2 cellular contexts compared by ENCODE assay signal in genomic region chr10:77349226-77349625, GRCh38.
A peak's percentile ranks its signal among the peaks of the same experiment; 100 is the strongest.
TF ChIP-seq lines count a peak whose summit lies in the region.

No MANE protein-coding gene starts in this region.

TF ChIP-seq in K562, 482 proteins besides CTCF, POLR2A, EP300 and RAD21:
- TF ChIP-seq CBFA2T3 (IDR thresholded peaks at IDR 0.05) (peak; percentile 23; the same call in 1 of the 2 replicates), NBN (IDR thresholded peaks at IDR 0.05; ENCODE audit: low read depth) (no peak), TCF7 (IDR thresholded peaks at IDR 0.05; ENCODE audit: borderline replicate concordance) (no peak), POU5F1 (IDR thresholded peaks at IDR 0.05; ENCODE audit: borderline replicate concordance, low read depth, low read length, partially characterized antibody) (no peak), NCOA4 (IDR thresholded peaks at IDR 0.05; ENCODE audit: partially characterized antibody) (no peak), ZNF311 (CRISPR knock-in tag; IDR thresholded peaks at IDR 0.05) (no peak), KHSRP (IDR thresholded peaks at IDR 0.05) (no peak)

TF ChIP-seq in HepG2, 621 proteins besides CTCF, POLR2A, EP300 and RAD21:
- TF ChIP-seq ZNF34 (CRISPR knock-in tag; IDR thresholded peaks at IDR 0.05; ENCODE audit: borderline replicate concordance) (no peak), ZNF720 (CRISPR knock-in tag; IDR thresholded peaks at IDR 0.05) (no peak), ZNF3 (CRISPR knock-in tag; IDR thresholded peaks at IDR 0.05) (no peak), ZNF383 (CRISPR knock-in tag; IDR thresholded peaks at IDR 0.05; ENCODE audit: borderline replicate concordance) (no peak), JUN (CRISPR knock-in tag; IDR thresholded peaks at IDR 0.05) (no peak), ZNF512B (CRISPR knock-in tag; IDR thresholded peaks at IDR 0.05; ENCODE audit: borderline replicate concordance) (no peak), PHF21A (CRISPR knock-in tag; IDR thresholded peaks at IDR 0.05) (no peak), SYNCRIP (IDR thresholded peaks at IDR 0.05; ENCODE audit: insufficient read depth, low read depth, low read length) (no peak), LRRFIP1 (CRISPR knock-in tag; conservative IDR thresholded peaks at IDR 0.05) (no peak), FOXO1 (CRISPR knock-in tag; IDR thresholded peaks at IDR 0.05) (no peak)
- TF ChIP-seq, protein P1, sequence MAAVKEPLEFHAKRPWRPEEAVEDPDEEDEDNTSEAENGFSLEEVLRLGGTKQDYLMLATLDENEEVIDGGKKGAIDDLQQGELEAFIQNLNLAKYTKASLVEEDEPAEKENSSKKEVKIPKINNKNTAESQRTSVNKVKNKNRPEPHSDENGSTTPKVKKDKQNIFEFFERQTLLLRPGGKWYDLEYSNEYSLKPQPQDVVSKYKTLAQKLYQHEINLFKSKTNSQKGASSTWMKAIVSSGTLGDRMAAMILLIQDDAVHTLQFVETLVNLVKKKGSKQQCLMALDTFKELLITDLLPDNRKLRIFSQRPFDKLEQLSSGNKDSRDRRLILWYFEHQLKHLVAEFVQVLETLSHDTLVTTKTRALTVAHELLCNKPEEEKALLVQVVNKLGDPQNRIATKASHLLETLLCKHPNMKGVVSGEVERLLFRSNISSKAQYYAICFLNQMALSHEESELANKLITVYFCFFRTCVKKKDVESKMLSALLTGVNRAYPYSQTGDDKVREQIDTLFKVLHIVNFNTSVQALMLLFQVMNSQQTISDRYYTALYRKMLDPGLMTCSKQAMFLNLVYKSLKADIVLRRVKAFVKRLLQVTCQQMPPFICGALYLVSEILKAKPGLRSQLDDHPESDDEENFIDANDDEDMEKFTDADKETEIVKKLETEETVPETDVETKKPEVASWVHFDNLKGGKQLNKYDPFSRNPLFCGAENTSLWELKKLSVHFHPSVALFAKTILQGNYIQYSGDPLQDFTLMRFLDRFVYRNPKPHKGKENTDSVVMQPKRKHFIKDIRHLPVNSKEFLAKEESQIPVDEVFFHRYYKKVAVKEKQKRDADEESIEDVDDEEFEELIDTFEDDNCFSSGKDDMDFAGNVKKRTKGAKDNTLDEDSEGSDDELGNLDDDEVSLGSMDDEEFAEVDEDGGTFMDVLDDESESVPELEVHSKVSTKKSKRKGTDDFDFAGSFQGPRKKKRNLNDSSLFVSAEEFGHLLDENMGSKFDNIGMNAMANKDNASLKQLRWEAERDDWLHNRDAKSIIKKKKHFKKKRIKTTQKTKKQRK (IDR thresholded peaks at IDR 0.05; ENCODE audit: low read length): no peak
